In genomic region chr21:44876849-44877575, GRCh38 we compare ENCODE assay signal across 20 cellular contexts.
"Had no signal": no experiment of that assay in that cellular context is flagged by ENCODE, and none has a peak within 500 bp of the region (broad histone marks: within the 10 kb centered on the region; RNA-seq: fewer than 3 reads in every experiment).

No MANE protein-coding gene starts in this region.

- H3K4me2 ChIP-seq: neural progenitor cell had no signal

- H3K27me3 Mint-ChIP-seq: stimulated activated naive CD8-positive, alpha-beta T cell treated with anti-CD3 and anti-CD28 coated beads, Interleukin-15, amount 100 ng/mL, for 72 hours had no signal

- H3K27ac ChIP-seq: epithelial cell of prostate, neural progenitor cell, psoas muscle, VCaP had no signal

- H3K27me3 ChIP-seq: body of pancreas had no signal

- H3K36me3 Mint-ChIP-seq: neural progenitor cell, type B pancreatic cell had no signal

- H3K36me3 ChIP-seq: neural progenitor cell had no signal

- DNase-seq: activated CD4-positive, alpha-beta T cell treated with anti-CD3 and anti-CD28 coated beads for 1 hour; activated naive CD4-positive, alpha-beta T cell treated with Interleukin-2 at 50 U/mL for 16 hours; activated naive CD8-positive, alpha-beta T cell treated with anti-CD3 and anti-CD28 coated beads, Interleukin-2, amount 10 ng/mL, durations not matched to agents 7 days and 5 days; body of pancreas; caudate nucleus; endodermal cell; foreskin fibroblast; glutamatergic neuron; hypothalamus; mammary epithelial cell; midbrain; psoas muscle; right cardiac atrium; stimulated activated naive CD8-positive, alpha-beta T cell treated with anti-CD3 and anti-CD28 coated beads, Interleukin-15, amount 100 ng/mL, for 72 hours; T-helper 2 cell had no signal

- H3K9me3 ChIP-seq: body of pancreas, psoas muscle had no signal

- ATAC-seq: body of pancreas; left lobe of liver; psoas muscle; right cardiac atrium; stimulated activated naive CD8-positive, alpha-beta T cell treated with anti-CD3 and anti-CD28 coated beads, Interleukin-15, amount 100 ng/mL, for 72 hours had no signal

- H3K4me3 ChIP-seq: body of pancreas, neural progenitor cell, psoas muscle had no signal

- H3K27ac Mint-ChIP-seq: activated naive CD8-positive, alpha-beta T cell treated with anti-CD3 and anti-CD28 coated beads, Interleukin-2, amount 10 ng/mL, durations not matched to agents 7 days and 5 days; endodermal cell; neural progenitor cell; stimulated activated naive CD8-positive, alpha-beta T cell treated with anti-CD3 and anti-CD28 coated beads, Interleukin-15, amount 100 ng/mL, for 72 hours; type B pancreatic cell had no signal

- H3K9me3 Mint-ChIP-seq: activated naive CD8-positive, alpha-beta T cell treated with anti-CD3 and anti-CD28 coated beads, Interleukin-2, amount 10 ng/mL, durations not matched to agents 7 days and 5 days; endodermal cell; neural progenitor cell; stimulated activated naive CD8-positive, alpha-beta T cell treated with anti-CD3 and anti-CD28 coated beads, Interleukin-15, amount 100 ng/mL, for 72 hours; type B pancreatic cell had no signal

- H3K9ac ChIP-seq: neural progenitor cell had no signal

- H3K4me3 Mint-ChIP-seq: activated naive CD8-positive, alpha-beta T cell treated with anti-CD3 and anti-CD28 coated beads, Interleukin-2, amount 10 ng/mL, durations not matched to agents 7 days and 5 days; endodermal cell; neural progenitor cell; stimulated activated naive CD8-positive, alpha-beta T cell treated with anti-CD3 and anti-CD28 coated beads, Interleukin-15, amount 100 ng/mL, for 72 hours had no signal
